3 cellular contexts compared by ENCODE assay signal in the genomic region with DNA sequence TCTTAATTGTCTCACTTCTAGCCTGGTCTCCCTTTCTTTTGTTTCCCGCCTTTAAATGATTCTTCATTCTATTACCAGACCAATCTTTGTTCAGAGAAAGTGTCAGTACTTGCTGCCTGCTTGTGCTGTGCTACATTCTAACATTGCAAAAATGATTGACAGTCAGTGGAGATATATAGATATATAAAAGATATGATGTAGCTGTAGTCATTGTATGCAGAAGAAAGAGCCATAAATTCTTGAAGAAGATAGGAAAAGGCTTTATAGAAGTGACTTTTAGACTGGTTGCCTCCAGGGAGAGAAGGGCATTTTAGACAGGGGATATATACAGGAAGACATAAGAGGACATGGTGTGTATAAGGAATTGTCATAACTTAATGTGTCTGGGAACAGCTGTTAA.
TF ChIP-seq lines count a peak whose summit lies in the region.

No MANE protein-coding gene starts in this region.

TF ChIP-seq in HEK293T, 16 proteins besides CTCF, POLR2A, EP300 and RAD21 (continued from another document):
- TF ChIP-seq, protein P1, sequence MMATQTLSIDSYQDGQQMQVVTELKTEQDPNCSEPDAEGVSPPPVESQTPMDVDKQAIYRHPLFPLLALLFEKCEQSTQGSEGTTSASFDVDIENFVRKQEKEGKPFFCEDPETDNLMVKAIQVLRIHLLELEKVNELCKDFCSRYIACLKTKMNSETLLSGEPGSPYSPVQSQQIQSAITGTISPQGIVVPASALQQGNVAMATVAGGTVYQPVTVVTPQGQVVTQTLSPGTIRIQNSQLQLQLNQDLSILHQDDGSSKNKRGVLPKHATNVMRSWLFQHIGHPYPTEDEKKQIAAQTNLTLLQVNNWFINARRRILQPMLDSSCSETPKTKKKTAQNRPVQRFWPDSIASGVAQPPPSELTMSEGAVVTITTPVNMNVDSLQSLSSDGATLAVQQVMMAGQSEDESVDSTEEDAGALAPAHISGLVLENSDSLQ (IDR thresholded peaks at IDR 0.05), result 0 out of 2 replicates have a peak, but pooled peaks have one; percentile 13

TF ChIP-seq in K562, 482 proteins besides CTCF, POLR2A, EP300 and RAD21 (continued from another document):
- TF ChIP-seq, protein P2, sequence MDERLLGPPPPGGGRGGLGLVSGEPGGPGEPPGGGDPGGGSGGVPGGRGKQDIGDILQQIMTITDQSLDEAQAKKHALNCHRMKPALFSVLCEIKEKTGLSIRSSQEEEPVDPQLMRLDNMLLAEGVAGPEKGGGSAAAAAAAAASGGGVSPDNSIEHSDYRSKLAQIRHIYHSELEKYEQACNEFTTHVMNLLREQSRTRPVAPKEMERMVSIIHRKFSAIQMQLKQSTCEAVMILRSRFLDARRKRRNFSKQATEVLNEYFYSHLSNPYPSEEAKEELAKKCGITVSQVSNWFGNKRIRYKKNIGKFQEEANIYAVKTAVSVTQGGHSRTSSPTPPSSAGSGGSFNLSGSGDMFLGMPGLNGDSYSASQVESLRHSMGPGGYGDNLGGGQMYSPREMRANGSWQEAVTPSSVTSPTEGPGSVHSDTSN (CRISPR knock-in tag; IDR thresholded peaks at IDR 0.05; ENCODE audit: low read depth), result no peak
- TF ChIP-seq, protein P2 (tag; conservative IDR thresholded peaks at IDR 0.05; ENCODE audit: low read depth), result peak; percentile 56
- TF ChIP-seq ETV5 (CRISPR knock-in tag; IDR thresholded peaks at IDR 0.05; ENCODE audit: low read depth), result no peak
- peak; percentile 33 for TF ChIP-seq MEIS2 (IDR thresholded peaks at IDR 0.05; ENCODE audit: partially characterized antibody)
- TF ChIP-seq, protein P3, sequence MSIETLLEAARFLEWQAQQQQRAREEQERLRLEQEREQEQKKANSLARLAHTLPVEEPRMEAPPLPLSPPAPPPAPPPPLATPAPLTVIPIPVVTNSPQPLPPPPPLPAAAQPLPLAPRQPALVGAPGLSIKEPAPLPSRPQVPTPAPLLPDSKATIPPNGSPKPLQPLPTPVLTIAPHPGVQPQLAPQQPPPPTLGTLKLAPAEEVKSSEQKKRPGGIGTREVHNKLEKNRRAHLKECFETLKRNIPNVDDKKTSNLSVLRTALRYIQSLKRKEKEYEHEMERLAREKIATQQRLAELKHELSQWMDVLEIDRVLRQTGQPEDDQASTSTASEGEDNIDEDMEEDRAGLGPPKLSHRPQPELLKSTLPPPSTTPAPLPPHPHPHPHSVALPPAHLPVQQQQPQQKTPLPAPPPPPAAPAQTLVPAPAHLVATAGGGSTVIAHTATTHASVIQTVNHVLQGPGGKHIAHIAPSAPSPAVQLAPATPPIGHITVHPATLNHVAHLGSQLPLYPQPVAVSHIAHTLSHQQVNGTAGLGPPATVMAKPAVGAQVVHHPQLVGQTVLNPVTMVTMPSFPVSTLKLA (conservative IDR thresholded peaks at IDR 0.05), result 0 out of 4 replicates have a peak, but pooled peaks of 1 of the 2 experiments have one; percentile 20
- no peak for TF ChIP-seq NR2C2 (CRISPR knock-in tag; IDR thresholded peaks at IDR 0.05)
- no peak for TF ChIP-seq NR2C2 (tag; IDR thresholded peaks at IDR 0.05)

TF ChIP-seq in neural cell, 6 proteins besides CTCF, POLR2A, EP300 and RAD21 (continued from another document):
- TF ChIP-seq, protein P4, sequence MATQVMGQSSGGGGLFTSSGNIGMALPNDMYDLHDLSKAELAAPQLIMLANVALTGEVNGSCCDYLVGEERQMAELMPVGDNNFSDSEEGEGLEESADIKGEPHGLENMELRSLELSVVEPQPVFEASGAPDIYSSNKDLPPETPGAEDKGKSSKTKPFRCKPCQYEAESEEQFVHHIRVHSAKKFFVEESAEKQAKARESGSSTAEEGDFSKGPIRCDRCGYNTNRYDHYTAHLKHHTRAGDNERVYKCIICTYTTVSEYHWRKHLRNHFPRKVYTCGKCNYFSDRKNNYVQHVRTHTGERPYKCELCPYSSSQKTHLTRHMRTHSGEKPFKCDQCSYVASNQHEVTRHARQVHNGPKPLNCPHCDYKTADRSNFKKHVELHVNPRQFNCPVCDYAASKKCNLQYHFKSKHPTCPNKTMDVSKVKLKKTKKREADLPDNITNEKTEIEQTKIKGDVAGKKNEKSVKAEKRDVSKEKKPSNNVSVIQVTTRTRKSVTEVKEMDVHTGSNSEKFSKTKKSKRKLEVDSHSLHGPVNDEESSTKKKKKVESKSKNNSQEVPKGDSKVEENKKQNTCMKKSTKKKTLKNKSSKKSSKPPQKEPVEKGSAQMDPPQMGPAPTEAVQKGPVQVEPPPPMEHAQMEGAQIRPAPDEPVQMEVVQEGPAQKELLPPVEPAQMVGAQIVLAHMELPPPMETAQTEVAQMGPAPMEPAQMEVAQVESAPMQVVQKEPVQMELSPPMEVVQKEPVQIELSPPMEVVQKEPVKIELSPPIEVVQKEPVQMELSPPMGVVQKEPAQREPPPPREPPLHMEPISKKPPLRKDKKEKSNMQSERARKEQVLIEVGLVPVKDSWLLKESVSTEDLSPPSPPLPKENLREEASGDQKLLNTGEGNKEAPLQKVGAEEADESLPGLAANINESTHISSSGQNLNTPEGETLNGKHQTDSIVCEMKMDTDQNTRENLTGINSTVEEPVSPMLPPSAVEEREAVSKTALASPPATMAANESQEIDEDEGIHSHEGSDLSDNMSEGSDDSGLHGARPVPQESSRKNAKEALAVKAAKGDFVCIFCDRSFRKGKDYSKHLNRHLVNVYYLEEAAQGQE (IDR thresholded peaks at IDR 0.05; ENCODE audit: borderline replicate concordance), result no peak
- TF ChIP-seq TAF1 (IDR thresholded peaks at IDR 0.05; ENCODE audit: low read depth), result no peak
